Comparison of ENCODE assay signal across 32 cellular contexts in the genomic region with DNA sequence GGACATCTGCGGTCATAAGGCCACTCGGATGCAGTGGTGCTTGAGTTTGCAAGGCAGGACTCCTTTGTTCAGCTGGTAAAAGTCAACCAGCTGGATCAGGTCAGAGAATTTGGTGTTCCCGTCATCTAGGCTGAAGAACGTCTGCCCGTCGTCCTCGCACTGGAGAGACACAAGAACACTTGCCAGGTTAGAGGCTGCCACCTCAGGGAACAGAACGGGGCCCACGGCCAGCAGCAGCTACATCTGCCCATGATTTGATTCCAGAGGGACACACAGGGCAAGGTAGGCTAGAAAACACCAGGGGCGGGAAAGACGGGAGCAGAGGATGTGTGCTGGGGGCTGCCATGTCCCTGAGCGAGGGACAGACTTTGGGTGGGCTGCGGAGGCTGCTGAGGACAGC. TPM values are rescaled to one million over a fixed set of nuclear protein-coding genes. Genes with fewer than 3 reads are reported as not detected.
"Had no signal": no experiment of that assay in that cellular context is flagged by ENCODE, and none has a peak within 500 bp of the region (broad histone marks: within the 10 kb centered on the region; RNA-seq: fewer than 3 reads in every experiment).

No MANE protein-coding gene starts in this region.

- DNase-seq: activated B cell treated with CpG ODN at 0.5 μM for 24 hours; activated CD4-positive, alpha-beta memory T cell treated with anti-CD3 and anti-CD28 coated beads, Interleukin-2, amount 10 ng/mL, durations not matched to agents 7 days and 5 days; activated CD4-positive, alpha-beta T cell treated with anti-CD3 and anti-CD28 coated beads for 4 hours; activated CD4-positive, CD25-positive, alpha-beta regulatory T cell treated with anti-CD3 and anti-CD28 coated beads, Interleukin-2, amount 50 U/mL, for 72 hours; activated CD8-positive, alpha-beta memory T cell treated with anti-CD3 and anti-CD28 coated beads for 24 hours; activated CD8-positive, alpha-beta memory T cell treated with anti-CD3 and anti-CD28 coated beads, Interleukin-2, amount 10 ng/mL, durations not matched to agents 7 days and 5 days; activated CD8-positive, alpha-beta memory T cell treated with anti-CD3 and anti-CD28 coated beads, Interleukin-2, amount 50 U/mL, for 48 hours; activated effector memory CD4-positive, alpha-beta T cell treated with Interleukin-2 at 50 U/mL for 16 hours; activated naive CD4-positive, alpha-beta T cell treated with anti-CD3 and anti-CD28 coated beads, Interleukin-2, amount 10 ng/mL, durations not matched to agents 7 days and 5 days; activated naive CD8-positive, alpha-beta T cell treated with anti-CD3 and anti-CD28 coated beads, Interleukin-2, amount 50 U/mL, for 24 hours; activated T-cell treated with anti-CD3 and anti-CD28 coated beads, Interleukin-2, amount 50 U/mL, for 48 hours; anterior cingulate cortex; caudate nucleus; NCI-H1048; NCI-H1105 treated with DMSO at 0.1 percent for 48 hours; NCI-H1436 treated with DMSO at 0.1 percent for 48 hours; NCI-H1694 treated with DMSO at 0.1 percent for 48 hours; NCI-H2029; NCI-H345; NCI-H526; NCI-H748 treated with DMSO at 0.1 percent for 48 hours; Right ventricle myocardium superior; SW 1271; T-helper 1 cell; T-helper 2 cell; T-helper 9 cell had no signal

- H3K9me3 Mint-ChIP-seq: activated B cell treated with CpG ODN at 0.5 μM for 24 hours; activated naive CD4-positive, alpha-beta T cell treated with anti-CD3 and anti-CD28 coated beads, Interleukin-2, amount 10 ng/mL, durations not matched to agents 7 days and 5 days; activated naive CD8-positive, alpha-beta T cell treated with anti-CD3 and anti-CD28 coated beads, Interleukin-2, amount 50 U/mL, for 24 hours had no signal

- H3K4me3 Mint-ChIP-seq: activated B cell treated with CpG ODN at 0.5 μM for 24 hours; activated CD4-positive, alpha-beta memory T cell treated with anti-CD3 and anti-CD28 coated beads, Interleukin-2, amount 10 ng/mL, durations not matched to agents 7 days and 5 days; activated CD8-positive, alpha-beta memory T cell treated with anti-CD3 and anti-CD28 coated beads, Interleukin-2, amount 10 ng/mL, durations not matched to agents 7 days and 5 days; activated naive CD4-positive, alpha-beta T cell treated with anti-CD3 and anti-CD28 coated beads, Interleukin-2, amount 10 ng/mL, durations not matched to agents 7 days and 5 days; activated naive CD8-positive, alpha-beta T cell; activated naive CD8-positive, alpha-beta T cell treated with anti-CD3 and anti-CD28 coated beads, Interleukin-2, amount 50 U/mL, for 24 hours; brain had no signal

- H3K36me3 Mint-ChIP-seq: activated naive CD4-positive, alpha-beta T cell treated with anti-CD3 and anti-CD28 coated beads, Interleukin-2, amount 10 ng/mL, durations not matched to agents 7 days and 5 days; activated naive CD8-positive, alpha-beta T cell had no signal

- H3K27me3 Mint-ChIP-seq: activated CD4-positive, alpha-beta memory T cell treated with anti-CD3 and anti-CD28 coated beads, Interleukin-2, amount 10 ng/mL, durations not matched to agents 7 days and 5 days; brain had no signal

- ATAC-seq: activated CD8-positive, alpha-beta memory T cell treated with anti-CD3 and anti-CD28 coated beads, Interleukin-2, amount 10 ng/mL, durations not matched to agents 7 days and 5 days; activated naive CD8-positive, alpha-beta T cell treated with anti-CD3 and anti-CD28 coated beads, Interleukin-2, amount 50 U/mL, for 24 hours had no signal

- H3K27ac ChIP-seq: VCaP had no signal

- H3K27ac Mint-ChIP-seq: activated B cell treated with CpG ODN at 0.5 μM for 24 hours; activated CD4-positive, alpha-beta memory T cell treated with anti-CD3 and anti-CD28 coated beads, Interleukin-2, amount 10 ng/mL, durations not matched to agents 7 days and 5 days; activated CD8-positive, alpha-beta memory T cell treated with anti-CD3 and anti-CD28 coated beads, Interleukin-2, amount 10 ng/mL, durations not matched to agents 7 days and 5 days; activated naive CD4-positive, alpha-beta T cell treated with anti-CD3 and anti-CD28 coated beads, Interleukin-2, amount 10 ng/mL, durations not matched to agents 7 days and 5 days; activated naive CD8-positive, alpha-beta T cell; activated naive CD8-positive, alpha-beta T cell treated with anti-CD3 and anti-CD28 coated beads, Interleukin-2, amount 50 U/mL, for 24 hours had no signal

- H3K4me1 Mint-ChIP-seq: activated B cell treated with CpG ODN at 0.5 μM for 24 hours had no signal

RNA-seq across cellular contexts. Expression of a gene that starts 27.7 kb away (rescaled TPM):
- total RNA-seq: activated B cell treated with CpG ODN at 0.5 μM for 24 hours; activated CD4-positive, alpha-beta memory T cell treated with anti-CD3 and anti-CD28 coated beads, Interleukin-2, amount 10 ng/mL, durations not matched to agents 7 days and 5 days; activated CD8-positive, alpha-beta memory T cell treated with anti-CD3 and anti-CD28 coated beads, Interleukin-2, amount 10 ng/mL, durations not matched to agents 7 days and 5 days; bronchial epithelial cell; NCI-H460; OCI-LY7; Right ventricle myocardium superior had no signal
